Comparison of ENCODE assay signal across 23 cellular contexts in genomic region chr11:29093416-29093815, GRCh38.
A peak's percentile ranks its signal among the peaks of the same experiment; 100 is the strongest.
DNase-seq lines count a peak whose midpoint lies in the region; ATAC-seq, FAIRE-seq and TF ChIP-seq lines count a peak whose summit lies in the region.
"Had no signal": no experiment of that assay in that cellular context is flagged by ENCODE, and none has a peak within 500 bp of the region (broad histone marks: within the 10 kb centered on the region; RNA-seq: fewer than 3 reads in every experiment).

No MANE protein-coding gene starts in this region.

- H3K9me3 Mint-ChIP-seq in osteocyte (ENCODE audit: unreplicated experiment): peaks cover 9% of the 10 kb centered on the region
- H3K9me3 Mint-ChIP-seq: nephron had no signal

- no peaks in the 10 kb centered on the region for H3F3A ChIP-seq in PC-3 (ENCODE audit: low read length, unreplicated experiment)

- H3K9ac ChIP-seq in PC-3 (ENCODE audit: low read length): no peak overlapping the region
- no peak overlapping the region for H3K9ac ChIP-seq in endothelial cell of umbilical vein (replicated peaks; ENCODE audit: extremely low read depth, insufficient read depth, low read length)

- H3K27me3 ChIP-seq in PC-3 (ENCODE audit: low read length) (no peaks in the 10 kb centered on the region), endothelial cell of umbilical vein (ENCODE audit: control insufficient read depth in 2 of 2, insufficient read depth in 2 of 2, low read length in 2 of 2) (no peaks in the 10 kb centered on the region)
- H3K27me3 ChIP-seq: Peyer's patch had no signal

- H3K4me2 ChIP-seq in PC-3 (ENCODE audit: low read length) (peak overlapping the region; percentile 42), endothelial cell of umbilical vein (ENCODE audit: insufficient read depth, low read length) (no peak overlapping the region)

- dilution Hi-C loops in endothelial cell of umbilical vein (cut with MboI; ENCODE audit: extremely low pct_ligation_motif_present, low sequenced_read_pairs): no loop called here

- H3K4me1 ChIP-seq in PC-3 (ENCODE audit: insufficient read depth, low read length) (peaks cover 34% of the 10 kb centered on the region), endothelial cell of umbilical vein (ENCODE audit: control insufficient read depth, extremely low read depth, insufficient read depth, low read length) (no peaks in the 10 kb centered on the region)
- H3K4me1 ChIP-seq: Peyer's patch had no signal

- H3K4me1 Mint-ChIP-seq in osteocyte (ENCODE audit: unreplicated experiment): peaks cover 59% of the 10 kb centered on the region
- H3K4me1 Mint-ChIP-seq: activated CD4-positive, alpha-beta T cell treated with anti-CD3 and anti-CD28 coated beads for 36 hours; CD4-positive, CD25-positive, alpha-beta regulatory T cell; IgD-negative memory B cell; nephron had no signal

- H3K9me1 ChIP-seq in endothelial cell of umbilical vein (replicated peaks; ENCODE audit: control insufficient read depth, extremely low read depth, insufficient read depth, low read length): no peaks in the 10 kb centered on the region

- no peak overlapping the region for H2AFZ ChIP-seq in PC-3 (ENCODE audit: low read length)
- H2AFZ ChIP-seq in endothelial cell of umbilical vein (ENCODE audit: low read depth, low read length): no peak overlapping the region

- DNase-seq in Daoy (ENCODE audit: low read depth) (peak; percentile 12), PC-3 (peak; percentile 69), endothelial cell of umbilical vein (ENCODE audit: low read depth, low spot score) (peak; percentile 42), osteocyte (ENCODE audit: extremely low spot score, unreplicated experiment) (no peak), NCI-H1048 (lab: John Stamatoyannopoulos, UW) (no peak), NCI-H2196 treated with DMSO at 0.1 percent for 48 hours (lab: John Stamatoyannopoulos, UW; ENCODE audit: unreplicated experiment) (no peak), D341Med (ENCODE audit: low spot score) (no peak)
- DNase-seq: activated CD4-positive, alpha-beta T cell treated with anti-CD3 and anti-CD28 coated beads for 36 hours; activated T-cell treated with anti-CD3 and anti-CD28 coated beads, Interleukin-2, amount 50 U/mL, for 1 hour; aorta; CD4-positive, CD25-positive, alpha-beta regulatory T cell; effector memory CD4-positive, alpha-beta T cell; GF-D8; hippocampal formation; NCI-H1694 treated with DMSO at 0.1 percent for 48 hours; NCI-H526; Peyer's patch; right cardiac atrium; stimulated activated naive CD4-positive, alpha-beta T cell; T-helper 2 cell had no signal

- no peak for TF ChIP-seq CTCF in PC-3 (conservative IDR thresholded peaks at IDR 0.05; ENCODE audit: low read depth, low read length)
- no peak for TF ChIP-seq CTCF in endothelial cell of umbilical vein (IDR thresholded peaks at IDR 0.05; ENCODE audit: extremely low read depth in 1 of 2, insufficient read depth in 1 of 2, low read depth in 1 of 2, low read length in 2 of 2)
- TF ChIP-seq CTCF in osteocyte (IDR thresholded peaks at IDR 0.05): no peak

- no peak for FAIRE-seq in endothelial cell of umbilical vein (lab: Jason Lieb, UNC)

- peak overlapping the region; percentile 63 for H3K27ac Mint-ChIP-seq in osteocyte (ENCODE audit: unreplicated experiment)
- H3K27ac Mint-ChIP-seq: activated CD4-positive, alpha-beta T cell treated with anti-CD3 and anti-CD28 coated beads for 36 hours; CD4-positive, CD25-positive, alpha-beta regulatory T cell; IgD-negative memory B cell; nephron had no signal

- POLR2A ChIA-PET in PC-3 (lab: Charles Lee; ENCODE audit: unreplicated experiment) (no interaction called here), endothelial cell of umbilical vein (lab: Charles Lee) (no interaction called here)

- BruUV-seq in PC-3 (replicated peaks; lab: Mats Ljungman, UMichigan) (no TSS peak), endothelial cell of umbilical vein (replicated peaks; lab: Mats Ljungman, UMichigan) (no TSS peak)

- H3K27ac ChIP-seq in PC-3 (ENCODE audit: low read length) (no peak overlapping the region), endothelial cell of umbilical vein (ENCODE audit: insufficient read depth, low read depth, low read length) (no peak overlapping the region)
- H3K27ac ChIP-seq: Peyer's patch had no signal

- H3K36me3 ChIP-seq in PC-3 (ENCODE audit: low read depth, low read length) (no peaks in the 10 kb centered on the region), endothelial cell of umbilical vein (ENCODE audit: control insufficient read depth in 2 of 2, extremely low read depth in 1 of 2, insufficient read depth in 2 of 2, low read length in 2 of 2) (no peaks in the 10 kb centered on the region)
- H3K36me3 ChIP-seq: Peyer's patch had no signal

- peaks cover 4% of the 10 kb centered on the region for H3K36me3 Mint-ChIP-seq in osteocyte (ENCODE audit: unreplicated experiment)
- H3K36me3 Mint-ChIP-seq: CD4-positive, CD25-positive, alpha-beta regulatory T cell; IgD-negative memory B cell had no signal

- H3K9me3 ChIP-seq in PC-3 (ENCODE audit: low read length): no peaks in the 10 kb centered on the region
- H3K9me3 ChIP-seq in endothelial cell of umbilical vein (replicated peaks; ENCODE audit: control insufficient read depth, insufficient read depth, low read length): no peaks in the 10 kb centered on the region
- H3K9me3 ChIP-seq: Peyer's patch had no signal

- TF ChIP-seq POLR2A in endothelial cell of umbilical vein (IDR thresholded peaks at IDR 0.05; ENCODE audit: low read depth, low read length): no peak

- H3K27me3 Mint-ChIP-seq in osteocyte (ENCODE audit: unreplicated experiment): no peaks in the 10 kb centered on the region
- H3K27me3 Mint-ChIP-seq: activated CD4-positive, alpha-beta T cell treated with anti-CD3 and anti-CD28 coated beads for 36 hours; CD4-positive, CD25-positive, alpha-beta regulatory T cell; IgD-negative memory B cell had no signal

- CTCF ChIA-PET in PC-3 (lab: Charles Lee): no interaction called here
- CTCF ChIA-PET in endothelial cell of umbilical vein (lab: Charles Lee): interaction anchor here (0.8 to 1.2 kb wide), 2 partner anchors 26 to 52 kb away, joined by 3 to 4 read pairs; no protein-coding TSS in a partner anchor

- intact Hi-C loops in PC-3 (cut with micrococcal nuclease): no loop called here
- intact Hi-C loops in endothelial cell of umbilical vein (cut with micrococcal nuclease): no loop called here

- H3K9me2 ChIP-seq in PC-3 (replicated peaks; ENCODE audit: low read length): no peaks in the 10 kb centered on the region

- ATAC-seq in PC-3: peak; percentile 99
- no peak for ATAC-seq in GM18909 (IDR thresholded peaks at IDR 0.05; ENCODE audit: poor library complexity, unreplicated experiment)
- ATAC-seq: activated CD4-positive, alpha-beta T cell treated with anti-CD3 and anti-CD28 coated beads for 36 hours; right cardiac atrium had no signal

- no peak overlapping the region for H3K4me3 ChIP-seq in PC-3 (ENCODE audit: low read length)
- no peak overlapping the region for H3K4me3 ChIP-seq in endothelial cell of umbilical vein (replicated peaks in 1 of 3; ENCODE audit: insufficient read depth in 1 of 3, low read depth in 1 of 3, low read length in 3 of 3)
- H3K4me3 ChIP-seq: Peyer's patch had no signal

- H3K79me2 ChIP-seq in PC-3 (ENCODE audit: low read length) (no peaks in the 10 kb centered on the region), endothelial cell of umbilical vein (ENCODE audit: control insufficient read depth, insufficient read depth, low read length) (no peaks in the 10 kb centered on the region)

- no peaks in the 10 kb centered on the region for H4K20me1 ChIP-seq in PC-3 (ENCODE audit: low read length)
- H4K20me1 ChIP-seq in endothelial cell of umbilical vein (replicated peaks; ENCODE audit: control insufficient read depth, extremely low read depth, insufficient read depth, low read length): no peaks in the 10 kb centered on the region

- H3K4me3 Mint-ChIP-seq in osteocyte (ENCODE audit: unreplicated experiment): no peak overlapping the region
- H3K4me3 Mint-ChIP-seq: activated CD4-positive, alpha-beta T cell treated with anti-CD3 and anti-CD28 coated beads for 36 hours; CD4-positive, CD25-positive, alpha-beta regulatory T cell; IgD-negative memory B cell; nephron had no signal

TF ChIP-seq in endothelial cell of umbilical vein, 7 proteins besides CTCF, POLR2A, EP300 and RAD21:
- no peak for TF ChIP-seq POLR2AphosphoS5 (IDR thresholded peaks at IDR 0.05; ENCODE audit: insufficient read depth, low read depth, low read length)
- TF ChIP-seq EZH2 (IDR thresholded peaks at IDR 0.05; ENCODE audit: borderline replicate concordance, low read depth, low read length, severe bottlenecking): no peak
- TF ChIP-seq, protein P1, sequence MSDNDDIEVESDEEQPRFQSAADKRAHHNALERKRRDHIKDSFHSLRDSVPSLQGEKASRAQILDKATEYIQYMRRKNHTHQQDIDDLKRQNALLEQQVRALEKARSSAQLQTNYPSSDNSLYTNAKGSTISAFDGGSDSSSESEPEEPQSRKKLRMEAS (IDR thresholded peaks at IDR 0.05; ENCODE audit: insufficient read depth, insufficient read length): no peak
- TF ChIP-seq JUN (IDR thresholded peaks at IDR 0.05; ENCODE audit: borderline replicate concordance, insufficient read depth, insufficient read length, low read depth): no peak
- TF ChIP-seq MYC (IDR thresholded peaks at IDR 0.05; ENCODE audit: low read depth, low read length): no peak
- no peak for TF ChIP-seq FOS (IDR thresholded peaks at IDR 0.05; ENCODE audit: borderline replicate concordance, insufficient read depth, low read length)
- no peak for TF ChIP-seq GATA2 (IDR thresholded peaks at IDR 0.05; ENCODE audit: insufficient read depth, insufficient read length, low read depth, low read length)

Comparison
In these comparisons a context has a peak if more than half of its experiments do, and no peak if none do; other contexts are left out.
1. DNase-seq: peak in Daoy (single experiment), PC-3 (single experiment) and endothelial cell of umbilical vein (single experiment); none in osteocyte (single experiment), NCI-H1048 (single experiment), NCI-H2196 treated with DMSO at 0.1 percent for 48 hours (single experiment) and D341Med (single experiment).